Comparison of ENCODE assay signal across 27 cellular contexts in the genomic region with DNA sequence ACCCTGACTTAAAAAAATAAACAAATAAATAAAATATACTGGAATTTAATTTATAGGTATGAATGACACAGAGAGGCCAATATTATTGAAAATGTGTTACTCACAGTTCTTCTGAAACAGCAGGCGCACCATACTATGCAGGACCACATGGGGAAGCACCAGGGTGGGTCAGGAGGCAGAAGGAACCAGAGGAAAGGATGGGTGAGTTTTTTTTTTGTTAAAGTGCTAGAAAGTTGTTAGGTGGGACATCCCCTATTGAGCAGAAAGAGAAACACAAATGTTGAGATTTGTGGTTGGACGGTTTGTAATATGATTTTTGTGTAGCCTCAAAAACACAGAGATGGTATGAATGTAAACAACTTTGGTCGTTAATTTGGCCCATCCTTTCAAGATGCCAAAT. TPM values are rescaled to one million over a fixed set of nuclear protein-coding genes. Genes with fewer than 3 reads are reported as not detected.
DNase-seq lines count a peak whose midpoint lies in the region; ATAC-seq lines count a peak whose summit lies in the region.
"Had no signal": no experiment of that assay in that cellular context is flagged by ENCODE, and none has a peak within 500 bp of the region (broad histone marks: within the 10 kb centered on the region; RNA-seq: fewer than 3 reads in every experiment).

No MANE protein-coding gene starts in this region.

- H3K4me3 Mint-ChIP-seq in effector memory CD8-positive, alpha-beta T cell: no peak overlapping the region
- H3K4me3 Mint-ChIP-seq: activated naive CD4-positive, alpha-beta T cell treated with anti-CD3 and anti-CD28 coated beads, Interleukin-2, amount 10 ng/mL, durations not matched to agents 7 days and 5 days; dendritic cell treated with granulocyte-macrophage colony-stimulating factor and Interleukin-4, amounts not matched to agents 40 ng/mL and 50 ng/mL, for 4 days; mesothelial cell of epicardium; nephron; type B pancreatic cell had no signal

- peaks cover 18% of the 10 kb centered on the region for H3K36me3 Mint-ChIP-seq in effector memory CD8-positive, alpha-beta T cell (ENCODE audit: insufficient read depth)

- H3K27ac Mint-ChIP-seq in effector memory CD8-positive, alpha-beta T cell: no peak overlapping the region
- H3K27ac Mint-ChIP-seq: activated naive CD4-positive, alpha-beta T cell treated with anti-CD3 and anti-CD28 coated beads, Interleukin-2, amount 10 ng/mL, durations not matched to agents 7 days and 5 days; mesothelial cell of epicardium; nephron; type B pancreatic cell had no signal

- no peak overlapping the region for H3K9ac ChIP-seq in BLaER1
- H3K9ac ChIP-seq: KMS-11, SK-N-SH had no signal

- peaks cover 19 to 43% of the 10 kb centered on the region in 2 donors for H3K4me1 Mint-ChIP-seq in effector memory CD8-positive, alpha-beta T cell (ENCODE audit: low read depth in 2 of 2)
- H3K4me1 Mint-ChIP-seq: mesothelial cell of epicardium had no signal

- H3K4me1 ChIP-seq in BLaER1: peaks cover 46% of the 10 kb centered on the region

- ATAC-seq in GM21576 (IDR thresholded peaks at IDR 0.05; ENCODE audit: unreplicated experiment) (peak; percentile 71), left lobe of liver (no peak), HG03280 (IDR thresholded peaks at IDR 0.05; ENCODE audit: unreplicated experiment) (no peak)
- ATAC-seq in effector memory CD8-positive, alpha-beta T cell (replicated peaks): peak; percentile 54
- ATAC-seq: left ventricle myocardium superior, right cardiac atrium had no signal

- H3K4me3 ChIP-seq in BLaER1: no peak overlapping the region
- H3K4me3 ChIP-seq: ovary, spleen had no signal

- H3K4me2 ChIP-seq in BLaER1: peak overlapping the region; percentile 67
- H3K4me2 ChIP-seq: KMS-11, SK-N-SH had no signal

- DNase-seq in activated CD4-positive, alpha-beta T cell treated with anti-CD3 and anti-CD28 coated beads for 48 hours: peak; percentile 40
- DNase-seq in activated CD4-positive, alpha-beta T cell treated with anti-CD3 and anti-CD28 coated beads for 4 hours: no peak
- DNase-seq in effector memory CD8-positive, alpha-beta T cell: no peak
- no peak for DNase-seq in left lobe of liver (ENCODE audit: low spot score)
- DNase-seq in SW480 (ENCODE audit: low spot score): no peak
- DNase-seq: 8988T; activated naive CD4-positive, alpha-beta T cell treated with anti-CD3 and anti-CD28 coated beads, Interleukin-2, amount 10 ng/mL, durations not matched to agents 7 days and 5 days; AML-193; caudate nucleus; DMS79; GF-D8; GOT3; left ventricle myocardium superior; NCI-H1436; ovary; right cardiac atrium; SK-N-SH; spleen had no signal

- peaks cover 48% of the 10 kb centered on the region for H3K9me3 ChIP-seq in BLaER1
- H3K9me3 ChIP-seq: ovary, SK-N-SH had no signal

- H4K20me1 ChIP-seq in BLaER1: no peaks in the 10 kb centered on the region

- no peaks in the 10 kb centered on the region for H3K27me3 Mint-ChIP-seq in effector memory CD8-positive, alpha-beta T cell
- H3K27me3 Mint-ChIP-seq: activated naive CD4-positive, alpha-beta T cell treated with anti-CD3 and anti-CD28 coated beads, Interleukin-2, amount 10 ng/mL, durations not matched to agents 7 days and 5 days; dendritic cell treated with granulocyte-macrophage colony-stimulating factor and Interleukin-4, amounts not matched to agents 40 ng/mL and 50 ng/mL, for 4 days; type B pancreatic cell had no signal

- H3K36me3 ChIP-seq in BLaER1: peaks cover 37% of the 10 kb centered on the region
- H3K36me3 ChIP-seq: ovary had no signal

- peak overlapping the region; percentile 84 for H3K27ac ChIP-seq in BLaER1
- H3K27ac ChIP-seq: KMS-11, ovary, RWPE1, spleen had no signal

- H3K27me3 ChIP-seq in BLaER1: no peaks in the 10 kb centered on the region
- H3K27me3 ChIP-seq: ovary, spleen had no signal

- H3K9me3 Mint-ChIP-seq in effector memory CD8-positive, alpha-beta T cell: no peaks in the 10 kb centered on the region
- H3K9me3 Mint-ChIP-seq: dendritic cell treated with granulocyte-macrophage colony-stimulating factor and Interleukin-4, amounts not matched to agents 40 ng/mL and 50 ng/mL, for 4 days; type B pancreatic cell had no signal

RNA-seq across cellular contexts. Expression of gene PTPRA, which starts 26.0 kb away (rescaled TPM):
- total RNA-seq in left lobe of liver: 15.3 TPM

RNA-seq across cellular contexts. Expression of gene VPS16, which starts 58.7 kb away (rescaled TPM):
- total RNA-seq in left lobe of liver: 19.3 TPM

RNA-seq across cellular contexts. Expression of gene PCED1A, which starts 58.8 kb away (rescaled TPM):
- total RNA-seq in left lobe of liver: 21.4 TPM

Comparison
In these comparisons a context has a peak if more than half of its experiments do, and no peak if none do; other contexts are left out.
1. ATAC-seq: peak in GM21576 (single experiment) and effector memory CD8-positive, alpha-beta T cell (single experiment); none in left lobe of liver (single experiment) and HG03280 (single experiment).